ENCODE assay signal across 25 cellular contexts in genomic region chr6:79149884-79150283, GRCh38.
"Had no signal": no experiment of that assay in that cellular context is flagged by ENCODE, and none has a peak within 500 bp of the region (broad histone marks: within the 10 kb centered on the region; RNA-seq: fewer than 3 reads in every experiment).

No MANE protein-coding gene starts in this region.

- H3K27ac Mint-ChIP-seq: endodermal cell; memory B cell; naive B cell; nephron; stimulated activated naive B cell treated with anti-CD40 and anti-IgM and Interleukin-4, amounts not matched to agents 10 μg/mL and 1 μg/mL and 100 μg/mL, for 72 hours; stimulated activated naive CD8-positive, alpha-beta T cell treated with anti-CD3 and anti-CD28 coated beads, Interleukin-15, amount 100 ng/mL, for 72 hours had no signal

- H3K4me1 ChIP-seq: foreskin keratinocyte, lower lobe of right lung, parathyroid adenoma, prostate gland, testis, tibial nerve had no signal

- H3K79me2 ChIP-seq: parathyroid adenoma had no signal

- H3K9me3 Mint-ChIP-seq: endodermal cell; memory B cell; naive B cell; nephron; stimulated activated naive B cell treated with anti-CD40 and anti-IgM and Interleukin-4, amounts not matched to agents 10 μg/mL and 1 μg/mL and 100 μg/mL, for 72 hours; stimulated activated naive CD8-positive, alpha-beta T cell treated with anti-CD3 and anti-CD28 coated beads, Interleukin-15, amount 100 ng/mL, for 72 hours had no signal

- H3K9ac ChIP-seq: parathyroid adenoma had no signal

- H3K4me1 Mint-ChIP-seq: memory B cell; naive B cell; nephron; stimulated activated naive B cell treated with anti-CD40 and anti-IgM and Interleukin-4, amounts not matched to agents 10 μg/mL and 1 μg/mL and 100 μg/mL, for 72 hours; stimulated activated naive CD8-positive, alpha-beta T cell treated with anti-CD3 and anti-CD28 coated beads, Interleukin-15, amount 100 ng/mL, for 72 hours had no signal

- H3K27me3 ChIP-seq: foreskin keratinocyte, heart left ventricle, testis, tibial nerve had no signal

- ATAC-seq: foreskin keratinocyte; left lobe of liver; lower lobe of right lung; sciatic nerve; stimulated activated naive B cell treated with anti-CD40 and anti-IgM and Interleukin-4, amounts not matched to agents 10 μg/mL and 1 μg/mL and 100 μg/mL, for 72 hours; stimulated activated naive CD8-positive, alpha-beta T cell treated with anti-CD3 and anti-CD28 coated beads, Interleukin-15, amount 100 ng/mL, for 72 hours had no signal

- H3K4me3 ChIP-seq: coronary artery, heart left ventricle, lower lobe of right lung, prostate gland, skin epidermis, testis, tibial nerve had no signal

- H3K36me3 ChIP-seq: heart left ventricle, lower lobe of right lung, prostate gland, tibial nerve had no signal

- H2AFZ ChIP-seq: parathyroid adenoma had no signal

- H3K36me3 Mint-ChIP-seq: memory B cell; naive B cell; stimulated activated naive B cell treated with anti-CD40 and anti-IgM and Interleukin-4, amounts not matched to agents 10 μg/mL and 1 μg/mL and 100 μg/mL, for 72 hours had no signal

- H3K27me3 Mint-ChIP-seq: memory B cell; naive B cell; stimulated activated naive B cell treated with anti-CD40 and anti-IgM and Interleukin-4, amounts not matched to agents 10 μg/mL and 1 μg/mL and 100 μg/mL, for 72 hours; stimulated activated naive CD8-positive, alpha-beta T cell treated with anti-CD3 and anti-CD28 coated beads, Interleukin-15, amount 100 ng/mL, for 72 hours had no signal

- H3K4me3 Mint-ChIP-seq: endodermal cell; memory B cell; naive B cell; nephron; stimulated activated naive B cell treated with anti-CD40 and anti-IgM and Interleukin-4, amounts not matched to agents 10 μg/mL and 1 μg/mL and 100 μg/mL, for 72 hours; stimulated activated naive CD8-positive, alpha-beta T cell treated with anti-CD3 and anti-CD28 coated beads, Interleukin-15, amount 100 ng/mL, for 72 hours had no signal

- H3K27ac ChIP-seq: coronary artery, foreskin keratinocyte, heart left ventricle, lower lobe of right lung, parathyroid adenoma, prostate gland, skin epidermis, testis, tibial nerve had no signal

- DNase-seq: effector CD4-positive, alpha-beta T cell; endodermal cell; erythroblast; foreskin keratinocyte; heart left ventricle; hippocampal formation; kidney glomerular epithelial cell; lower lobe of right lung; midbrain; naive B cell; retina; stimulated activated CD4-positive, alpha-beta T cell treated with anti-CD3 and anti-CD28 coated beads, Interleukin-2, amount 100 ng/mL, for 24 hours; stimulated activated CD4-positive, alpha-beta T cell treated with anti-CD3 and anti-CD28 coated beads, Interleukin-4, amount 100 ng/mL, for 4 hours; stimulated activated naive B cell treated with anti-CD40 and anti-IgM and Interleukin-4, amounts not matched to agents 10 μg/mL and 1 μg/mL and 100 μg/mL, for 72 hours; stimulated activated naive CD8-positive, alpha-beta T cell treated with anti-CD3 and anti-CD28 coated beads, Interleukin-15, amount 100 ng/mL, for 72 hours; testis had no signal

- H3K9me3 ChIP-seq: heart left ventricle, lower lobe of right lung, prostate gland, testis, tibial nerve had no signal
